Comparison of ENCODE assay signal across 8 cellular contexts in genomic region chr14:99272669-99273024, GRCh38. TPM values are rescaled to one million over a fixed set of nuclear protein-coding genes. Genes with fewer than 3 reads are reported as not detected.
A peak's percentile ranks its signal among the peaks of the same experiment; 100 is the strongest.
DNase-seq lines count a peak whose midpoint lies in the region; ATAC-seq and TF ChIP-seq lines count a peak whose summit lies in the region.

No MANE protein-coding gene starts in this region.

- ATAC-seq in HG03139 (IDR thresholded peaks at IDR 0.05; ENCODE audit: unreplicated experiment) = no peak

- H3K36me3 ChIP-seq in SK-N-MC (ENCODE audit: insufficient read depth, low read length) = peaks cover 18% of the 10 kb centered on the region
- no peaks in the 10 kb centered on the region for H3K36me3 ChIP-seq in fibroblast of lung (ENCODE audit: control insufficient read depth, insufficient read depth, low read length)

- H4K20me1 ChIP-seq in fibroblast of lung (ENCODE audit: control insufficient read depth, extremely low read depth, insufficient read depth, low read length) = no peaks in the 10 kb centered on the region

- H3K27ac ChIP-seq in SK-N-MC = peak overlapping the region; percentile 96
- H3K27ac ChIP-seq in fibroblast of lung (ENCODE audit: insufficient read depth, low read length) = no peak overlapping the region
- H3K27ac ChIP-seq in skin epidermis = peak overlapping the region in 20 of 21 experiments; percentile 55 to 99 (median 94)

- H3K4me2 ChIP-seq in fibroblast of lung (ENCODE audit: extremely low read depth, insufficient read depth, low read length) = peak overlapping the region; percentile 80

- no peak overlapping the region for H2AFZ ChIP-seq in fibroblast of lung (ENCODE audit: low read length)

- no peaks in the 10 kb centered on the region for H3K4me1 ChIP-seq in fibroblast of lung (ENCODE audit: control insufficient read depth, extremely low read depth, insufficient read depth, low read length)

- peaks cover 46% of the 10 kb centered on the region for H3K27me3 ChIP-seq in fibroblast of lung (ENCODE audit: control insufficient read depth, insufficient read depth, low read length)

- DNase-seq in NCI-H345 treated with DMSO at 0.1 percent for 48 hours (lab: John Stamatoyannopoulos, UW; ENCODE audit: unreplicated experiment) (peak; percentile 68), NCI-H345 (lab: John Stamatoyannopoulos, UW) (no peak), SK-N-MC (ENCODE audit: low read depth, low spot score) (peak; percentile 64), fibroblast of lung (ENCODE audit: low read depth in 2 of 2) (no peak), AML-193 (lab: John Stamatoyannopoulos, UW) (no peak), SIG-M5 treated with dmso at 0.1 percent for 504 hours (lab: John Stamatoyannopoulos, UW; ENCODE audit: unreplicated experiment) (no peak)

- peak overlapping the region; percentile 69 for H3K9ac ChIP-seq in SK-N-MC (ENCODE audit: insufficient read length)
- no peak overlapping the region for H3K9ac ChIP-seq in fibroblast of lung (ENCODE audit: insufficient read depth, low read length)

- no peak for TF ChIP-seq CTCF in fibroblast of lung (conservative IDR thresholded peaks at IDR 0.05 in 1 of 2, IDR thresholded peaks at IDR 0.05 in 1 of 2; ENCODE audit: low read depth in 1 of 2, low read length in 2 of 2)

- no peaks in the 10 kb centered on the region for H3K9me3 ChIP-seq in SK-N-MC (ENCODE audit: low read depth, low read length)
- H3K9me3 ChIP-seq in fibroblast of lung (ENCODE audit: control insufficient read depth, insufficient read depth, low read depth, low read length) = no peaks in the 10 kb centered on the region

- H3K79me2 ChIP-seq in fibroblast of lung (ENCODE audit: control insufficient read depth, insufficient read depth, low read length) = no peaks in the 10 kb centered on the region

- H3K4me3 ChIP-seq in SK-N-MC (peak overlapping the region; percentile 83), fibroblast of lung (replicated peaks in 1 of 4; ENCODE audit: control extremely low read depth in 1 of 4, insufficient read depth in 1 of 4, low read depth in 3 of 4, low read length in 4 of 4) (peak overlapping the region; percentile 27 to 63 (median 44)), skin epidermis (peak overlapping the region; percentile 51 to 67 (median 64))

RNA-seq across cellular contexts. Expression of gene BCL11B, which starts 0.7 kb away (rescaled TPM):
- under 0.01 TPM in 2 replicates for total RNA-seq in fibroblast of lung
- not detected in 2 replicates for polyA plus RNA-seq in fibroblast of lung
- not detected in 2 replicates for polyA plus RNA-seq in fibroblast of lung (2012)
- not detected in 2 replicates for polyA minus RNA-seq in fibroblast of lung (ENCODE audit: low replicate concordance)

Comparison
In these comparisons a context has a peak if more than half of its experiments do, and no peak if none do; other contexts are left out.
1. DNase-seq: peak in NCI-H345 treated with DMSO at 0.1 percent for 48 hours (single experiment) and SK-N-MC (single experiment); none in NCI-H345 (single experiment), fibroblast of lung (0 of 2), AML-193 (0 of 2) and SIG-M5 treated with dmso at 0.1 percent for 504 hours (single experiment).
2. Peak in every context shown above with its lines, with median percentiles within 50 percentile points of each other: H3K4me3 ChIP-seq.